ENCODE assay signal across 25 cellular contexts in the genomic region with DNA sequence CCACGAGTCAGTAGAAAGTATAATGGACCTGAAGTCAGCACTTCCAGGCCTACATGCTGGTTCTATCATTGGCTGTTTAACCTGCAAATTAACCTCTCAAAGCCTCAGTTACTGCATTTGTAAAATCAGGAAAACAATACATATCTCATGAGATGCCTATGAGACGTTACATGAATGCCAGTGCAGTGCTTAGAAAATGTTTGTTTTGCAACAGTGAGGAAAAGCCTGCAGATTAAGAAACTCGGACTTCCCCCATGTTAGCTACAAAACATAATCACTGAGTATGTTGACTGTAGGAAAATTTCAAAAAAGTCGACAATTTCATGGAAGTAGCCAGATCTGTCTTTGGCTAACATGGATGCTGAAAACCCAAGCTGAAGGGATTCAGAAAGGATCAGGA.
"Had no signal": no experiment of that assay in that cellular context is flagged by ENCODE, and none has a peak within 500 bp of the region (broad histone marks: within the 10 kb centered on the region; RNA-seq: fewer than 3 reads in every experiment).

No MANE protein-coding gene starts in this region.

- H3K4me3 ChIP-seq: left ventricle myocardium inferior, lung, neural progenitor cell, ovary, right atrium auricular region, right lobe of liver, smooth muscle cell, stomach, testis, thyroid gland, transverse colon, upper lobe of left lung had no signal

- ATAC-seq: natural killer cell; right lobe of liver; stimulated activated memory B cell treated with anti-CD40 and anti-IgM and Interleukin-4, amounts not matched to agents 10 μg/mL and 1 μg/mL and 100 μg/mL, for 72 hours; stimulated activated naive CD8-positive, alpha-beta T cell treated with anti-CD3 and anti-CD28 coated beads, Interleukin-15, Interleukin-2, amounts not matched to agents 100 U/mL and 50 U/mL, for 24 hours had no signal

- DNase-seq: hypothalamus; immature natural killer cell; islet precursor cell; left ventricle myocardium inferior; mesendoderm; naive B cell; natural killer cell; nephron progenitor cell; ovary; right lobe of liver; stimulated activated CD4-positive, alpha-beta T cell treated with anti-CD3 and anti-CD28 coated beads, Interleukin-1b, Interleukin-23, amount 100 ng/mL, for 48 hours; stimulated activated CD4-positive, alpha-beta T cell treated with anti-CD3 and anti-CD28 coated beads, Interleukin-2, amount 100 ng/mL, for 48 hours; stimulated activated CD4-positive, alpha-beta T cell treated with anti-CD3 and anti-CD28 coated beads, Interleukin-4, amount 100 ng/mL, for 4 hours; stimulated activated CD8-positive, alpha-beta memory T cell treated with anti-CD3 and anti-CD28 coated beads, Interleukin-4, amount 100 ng/mL, for 48 hours; stimulated activated naive CD8-positive, alpha-beta T cell treated with anti-CD3 and anti-CD28 coated beads, Interleukin-15, Interleukin-2, amounts not matched to agents 100 U/mL and 50 U/mL, for 24 hours; stomach; testis; thyroid gland; transverse colon; upper lobe of left lung had no signal
